ENCODE assay signal across 13 cellular contexts in the genomic region with DNA sequence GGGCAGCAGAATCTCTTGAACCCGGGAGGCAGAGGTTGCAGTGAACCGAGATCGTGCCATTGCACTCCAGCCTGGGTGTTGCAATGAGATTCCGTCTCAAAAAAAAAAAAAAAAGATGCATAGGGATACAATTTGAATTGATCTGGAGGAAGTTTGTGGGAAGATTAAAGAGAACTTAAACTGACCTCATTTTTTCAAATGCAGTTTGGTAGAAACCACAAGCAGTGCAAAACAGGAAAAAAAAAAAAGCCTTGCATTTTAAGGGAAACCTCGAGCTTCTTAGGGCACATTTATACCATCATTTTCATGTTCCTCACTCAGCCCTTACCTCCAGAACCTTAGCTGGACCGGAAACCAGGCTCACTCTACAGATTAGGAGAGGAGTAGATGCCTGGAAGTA. TPM values are rescaled to one million over a fixed set of nuclear protein-coding genes. Genes with fewer than 3 reads are reported as not detected.
DNase-seq lines count a peak whose midpoint lies in the region; ATAC-seq and TF ChIP-seq lines count a peak whose summit lies in the region.
"Had no signal": no experiment of that assay in that cellular context is flagged by ENCODE, and none has a peak within 500 bp of the region (broad histone marks: within the 10 kb centered on the region; RNA-seq: fewer than 3 reads in every experiment).

No MANE protein-coding gene starts in this region.

- no peak overlapping the region for H4K8ac ChIP-seq in mesendoderm (ENCODE audit: low read depth, low read length)

- intact Hi-C loops in CD4-positive, alpha-beta T cell (cut with DNase I, micrococcal nuclease): loop anchor here in 1 of 2 experiments (1.0 kb wide), 1 partner anchor 22 kb away; no protein-coding TSS in a partner anchor

- H3K4ac ChIP-seq in mesendoderm (ENCODE audit: low read depth, low read length): no peak overlapping the region

- H3K36me3 ChIP-seq in Loucy (ENCODE audit: insufficient read depth, low read length): no peaks in the 10 kb centered on the region
- H3K36me3 ChIP-seq in mesendoderm (ENCODE audit: control insufficient read depth, insufficient read depth, low read length): no peaks in the 10 kb centered on the region

- H3K27ac Mint-ChIP-seq in CD4-positive, alpha-beta T cell: peak overlapping the region; percentile 91
- peak overlapping the region; percentile 13; the same call in 1 of the 2 replicates for H3K27ac Mint-ChIP-seq in WTC11

- no peak overlapping the region for H2BK120ac ChIP-seq in mesendoderm (ENCODE audit: low read depth, low read length)

- WGBS in mesendoderm (ENCODE audit: extremely low coverage, insufficient coverage, low lambda C conversion rate): no CpG with 5 or more reads among the region's 6 CpGs

- H2AK5ac ChIP-seq in mesendoderm (ENCODE audit: low read length): no peak overlapping the region

- H3K4me1 ChIP-seq in Loucy (ENCODE audit: insufficient read depth, low read length, poor library complexity, severe bottlenecking) (peaks cover 34% of the 10 kb centered on the region), mesendoderm (ENCODE audit: control insufficient read depth, low read depth, low read length) (no peaks in the 10 kb centered on the region)

- no peak overlapping the region for H2BK5ac ChIP-seq in mesendoderm (ENCODE audit: low read length)

- no peak overlapping the region for H2BK15ac ChIP-seq in mesendoderm (replicated peaks; ENCODE audit: low read depth)

- H3K9me3 Mint-ChIP-seq in CD4-positive, alpha-beta T cell: no peaks in the 10 kb centered on the region
- H3K9me3 Mint-ChIP-seq in WTC11: no peaks in the 10 kb centered on the region; the same call in 1 of the 2 replicates

- no peaks in the 10 kb centered on the region for H3K27me3 ChIP-seq in CD4-positive, alpha-beta T cell (ENCODE audit: control insufficient read depth, insufficient read depth, low read length)
- H3K27me3 ChIP-seq in Loucy (ENCODE audit: insufficient read depth, low read length, poor library complexity, severe bottlenecking) (no peaks in the 10 kb centered on the region), mesendoderm (ENCODE audit: insufficient read depth, low read length, poor library complexity) (no peaks in the 10 kb centered on the region)
- H3K27me3 ChIP-seq: upper lobe of left lung had no signal

- TF ChIP-seq CTCF in CD4-positive, alpha-beta T cell (IDR thresholded peaks at IDR 0.05): no peak
- TF ChIP-seq CTCF in Loucy (conservative IDR thresholded peaks at IDR 0.05; ENCODE audit: low read length): no peak
- no peak for TF ChIP-seq CTCF in WTC11 (IDR thresholded peaks at IDR 0.05)

- CTCF ChIA-PET in CD4-positive, alpha-beta T cell (lab: Charles Lee): interaction anchor here (0.7 kb wide), 1 partner anchor 24 kb away, joined by 3 read pairs; no protein-coding TSS in a partner anchor
- CTCF ChIA-PET in WTC11 (lab: Charles Lee): no interaction called here

- H3K9me2 ChIP-seq in Loucy (replicated peaks; ENCODE audit: low read depth, low read length): no peaks in the 10 kb centered on the region

- no peak overlapping the region for H3K18ac ChIP-seq in mesendoderm (ENCODE audit: low read length)

- peaks cover 50% of the 10 kb centered on the region for H3K4me1 Mint-ChIP-seq in CD4-positive, alpha-beta T cell (ENCODE audit: low read depth)
- H3K4me1 Mint-ChIP-seq in WTC11: peaks cover 12% of the 10 kb centered on the region

- DNase-seq in CD4-positive, alpha-beta T cell: no peak
- DNase-seq in WTC11 (ENCODE audit: low spot score) (no peak), iris pigment epithelial cell (ENCODE audit: low read depth) (peak; percentile 16), NCI-H2171 treated with DMSO at 0.1 percent for 48 hours (lab: John Stamatoyannopoulos, UW) (no peak), NCI-H2196 treated with DMSO at 0.1 percent for 48 hours (lab: John Stamatoyannopoulos, UW; ENCODE audit: unreplicated experiment) (no peak), mesendoderm (no peak), NCI-H748 (lab: John Stamatoyannopoulos, UW; ENCODE audit: unreplicated experiment) (no peak)
- DNase-seq: Caco-2, head of caudate nucleus, NCI-H1436, T1000 had no signal

- peak overlapping the region; percentile 80 for H3K4me2 ChIP-seq in Loucy (ENCODE audit: low read depth, low read length, poor library complexity, severe bottlenecking)
- H3K4me2 ChIP-seq in mesendoderm (ENCODE audit: low read length): no peak overlapping the region

- H3K36me3 Mint-ChIP-seq in CD4-positive, alpha-beta T cell (ENCODE audit: low read depth): peaks cover 36% of the 10 kb centered on the region
- peaks cover 13% of the 10 kb centered on the region for H3K36me3 Mint-ChIP-seq in WTC11

- ATAC-seq in CD4-positive, alpha-beta T cell (ENCODE audit: poor library complexity): no peak
- ATAC-seq in WTC11: no peak

- POLR2A ChIA-PET in CD4-positive, alpha-beta T cell (lab: Charles Lee): interaction anchor here (0.6 to 4.6 kb wide), 13 partner anchors 10 to 727 kb away, joined by 3 to 32 read pairs (median 4); a partner anchor contains a TSS
- POLR2A ChIA-PET in WTC11 (lab: Charles Lee): interaction anchor here (0.6 kb wide), 1 partner anchor 90 kb away, joined by 3 read pairs; no protein-coding TSS in a partner anchor

- H3K9ac ChIP-seq in Loucy (ENCODE audit: low read depth, low read length, poor library complexity, severe bottlenecking) (peak overlapping the region; percentile 46), mesendoderm (ENCODE audit: low read length) (no peak overlapping the region)

- H3K4me3 ChIP-seq in Loucy (ENCODE audit: low read length, poor library complexity, severe bottlenecking) (peak overlapping the region; percentile 59), mesendoderm (ENCODE audit: low read length) (no peak overlapping the region)
- H3K4me3 ChIP-seq: upper lobe of left lung had no signal

- H4K5ac ChIP-seq in mesendoderm (ENCODE audit: low read length): no peak overlapping the region

- no peak overlapping the region for H3K27ac ChIP-seq in CD4-positive, alpha-beta T cell (ENCODE audit: low read depth, low read length)
- H3K27ac ChIP-seq in mesendoderm (ENCODE audit: low read depth, low read length): no peak overlapping the region

- no peaks in the 10 kb centered on the region for H3K9me3 ChIP-seq in CD4-positive, alpha-beta T cell (ENCODE audit: control insufficient read depth, low read length)
- H3K9me3 ChIP-seq in Loucy (ENCODE audit: insufficient read depth, low read depth, low read length): no peaks in the 10 kb centered on the region
- H3K9me3 ChIP-seq: Caco-2, upper lobe of left lung had no signal

- H4K20me1 ChIP-seq in Loucy (ENCODE audit: insufficient read depth, low read length, poor library complexity, severe bottlenecking): peaks cover 5% of the 10 kb centered on the region

- peak overlapping the region; percentile 74 for H3K4me3 Mint-ChIP-seq in CD4-positive, alpha-beta T cell
- H3K4me3 Mint-ChIP-seq in WTC11: no peak overlapping the region

- H3K79me2 ChIP-seq in Loucy (ENCODE audit: insufficient read depth, low read length) (peaks cover 8% of the 10 kb centered on the region; the same call in 1 of the 2 replicates), mesendoderm (ENCODE audit: control insufficient read depth, insufficient read depth, low read length) (peaks cover 8% of the 10 kb centered on the region)

- no peak overlapping the region for H3K23ac ChIP-seq in mesendoderm (ENCODE audit: low read length)

- no peaks in the 10 kb centered on the region for H3K27me3 Mint-ChIP-seq in CD4-positive, alpha-beta T cell
- H3K27me3 Mint-ChIP-seq in WTC11 (ENCODE audit: low read depth): peaks cover 13% of the 10 kb centered on the region

- H3K79me1 ChIP-seq in mesendoderm (ENCODE audit: low read length): peaks cover 12% of the 10 kb centered on the region

- H3F3A ChIP-seq in Loucy (ENCODE audit: low read depth): peaks cover 24% of the 10 kb centered on the region; the same call in 1 of the 2 replicates

- no peak overlapping the region for H3K56ac ChIP-seq in mesendoderm (ENCODE audit: low read length)

- no peak overlapping the region for H2AFZ ChIP-seq in Loucy (ENCODE audit: low read length)

TF ChIP-seq in WTC11, 78 proteins besides CTCF, POLR2A, EP300 and RAD21 (continues in another document):
- TF ChIP-seq ZNF219 (CRISPR knock-in tag; IDR thresholded peaks at IDR 0.05; ENCODE audit: borderline replicate concordance) (no peak), RELA (CRISPR knock-in tag; IDR thresholded peaks at IDR 0.05; ENCODE audit: borderline replicate concordance) (no peak), TCF7 (CRISPR knock-in tag; IDR thresholded peaks at IDR 0.05; ENCODE audit: low read depth) (no peak), PRRX2 (CRISPR knock-in tag; IDR thresholded peaks at IDR 0.05) (no peak), TEAD4 (CRISPR knock-in tag; IDR thresholded peaks at IDR 0.05) (no peak), KAT7 (CRISPR knock-in tag; IDR thresholded peaks at IDR 0.05; ENCODE audit: borderline replicate concordance) (no peak)
- TF ChIP-seq, protein P1, sequence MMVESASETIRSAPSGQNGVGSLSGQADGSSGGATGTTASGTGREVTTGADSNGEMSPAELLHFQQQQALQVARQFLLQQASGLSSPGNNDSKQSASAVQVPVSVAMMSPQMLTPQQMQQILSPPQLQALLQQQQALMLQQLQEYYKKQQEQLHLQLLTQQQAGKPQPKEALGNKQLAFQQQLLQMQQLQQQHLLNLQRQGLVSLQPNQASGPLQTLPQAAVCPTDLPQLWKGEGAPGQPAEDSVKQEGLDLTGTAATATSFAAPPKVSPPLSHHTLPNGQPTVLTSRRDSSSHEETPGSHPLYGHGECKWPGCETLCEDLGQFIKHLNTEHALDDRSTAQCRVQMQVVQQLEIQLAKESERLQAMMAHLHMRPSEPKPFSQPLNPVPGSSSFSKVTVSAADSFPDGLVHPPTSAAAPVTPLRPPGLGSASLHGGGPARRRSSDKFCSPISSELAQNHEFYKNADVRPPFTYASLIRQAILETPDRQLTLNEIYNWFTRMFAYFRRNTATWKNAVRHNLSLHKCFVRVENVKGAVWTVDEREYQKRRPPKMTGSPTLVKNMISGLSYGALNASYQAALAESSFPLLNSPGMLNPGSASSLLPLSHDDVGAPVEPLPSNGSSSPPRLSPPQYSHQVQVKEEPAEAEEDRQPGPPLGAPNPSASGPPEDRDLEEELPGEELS (CRISPR knock-in tag; IDR thresholded peaks at IDR 0.05): no peak
- TF ChIP-seq, protein P2, sequence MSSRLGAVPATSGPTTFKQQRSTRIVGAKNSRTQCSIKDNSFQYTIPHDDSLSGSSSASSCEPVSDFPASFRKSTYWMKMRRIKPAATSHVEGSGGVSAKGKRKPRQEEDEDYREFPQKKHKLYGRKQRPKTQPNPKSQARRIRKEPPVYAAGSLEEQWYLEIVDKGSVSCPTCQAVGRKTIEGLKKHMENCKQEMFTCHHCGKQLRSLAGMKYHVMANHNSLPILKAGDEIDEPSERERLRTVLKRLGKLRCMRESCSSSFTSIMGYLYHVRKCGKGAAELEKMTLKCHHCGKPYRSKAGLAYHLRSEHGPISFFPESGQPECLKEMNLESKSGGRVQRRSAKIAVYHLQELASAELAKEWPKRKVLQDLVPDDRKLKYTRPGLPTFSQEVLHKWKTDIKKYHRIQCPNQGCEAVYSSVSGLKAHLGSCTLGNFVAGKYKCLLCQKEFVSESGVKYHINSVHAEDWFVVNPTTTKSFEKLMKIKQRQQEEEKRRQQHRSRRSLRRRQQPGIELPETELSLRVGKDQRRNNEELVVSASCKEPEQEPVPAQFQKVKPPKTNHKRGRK (CRISPR knock-in tag; IDR thresholded peaks at IDR 0.05; ENCODE audit: borderline replicate concordance): no peak

RNA-seq across cellular contexts. Expression of a gene that starts 2.8 kb away (rescaled TPM):
- total RNA-seq in CD4-positive, alpha-beta T cell: 10 to 100 TPM; 15.2 TPM
- 10.5 to 11.6 TPM (median 10.8 TPM) in 3 replicates for total RNA-seq in WTC11 (2021)
- 3.4 TPM for polyA plus RNA-seq in mesendoderm (2013, experiment 1 of 2)
- polyA plus RNA-seq in mesendoderm (2013, experiment 2 of 2): 3.2 TPM
